In the genomic region with DNA sequence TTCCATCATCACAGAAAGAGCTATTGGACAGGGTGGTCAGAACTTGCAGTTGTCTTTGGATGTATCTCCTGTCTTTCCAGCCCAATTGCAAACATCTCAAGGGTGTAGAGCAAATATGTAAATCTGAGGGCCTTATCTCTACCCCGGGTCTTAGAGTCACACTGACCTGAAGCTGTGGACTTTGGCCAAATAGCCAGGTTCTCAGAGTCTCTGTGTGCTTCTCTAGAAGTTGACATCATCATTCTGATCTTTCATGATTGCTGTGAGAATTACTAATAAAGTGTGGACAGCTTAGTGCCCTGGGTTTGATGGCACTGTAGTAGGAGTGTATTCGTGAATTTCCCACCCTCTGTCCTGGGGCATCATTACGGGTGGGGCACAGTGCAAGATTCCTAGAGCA, we compare ENCODE assay signal across 21 cellular contexts.
DNase-seq lines count a peak whose midpoint lies in the region; FAIRE-seq and TF ChIP-seq lines count a peak whose summit lies in the region.
"Had no signal": no experiment of that assay in that cellular context is flagged by ENCODE, and none has a peak within 500 bp of the region (broad histone marks: within the 10 kb centered on the region; RNA-seq: fewer than 3 reads in every experiment).

No MANE protein-coding gene starts in this region.

- H3K9me3 ChIP-seq in Caco-2 (no peaks in the 10 kb centered on the region), hepatocyte (ENCODE audit: low read depth) (no peaks in the 10 kb centered on the region), small intestine (ENCODE audit: control insufficient read depth, low read depth) (no peaks in the 10 kb centered on the region), uterus (no peaks in the 10 kb centered on the region)
- H3K9me3 ChIP-seq: BLaER1 treated with 17β-estradiol and CSF1 and Interleukin-3, amounts not matched to agents 10 nM and 100 nM had no signal

- intact Hi-C loops in Caco-2 (cut with micrococcal nuclease; ENCODE audit: unreplicated experiment) (loop anchor here (1.0 to 5.0 kb wide), 2 partner anchors 8 to 124 kb away; no protein-coding TSS in a partner anchor), uterus (cut with DNase I; ENCODE audit: low total_unique reads) (no loop called here)
- intact Hi-C loops in activated T-helper 2 cell treated with anti-CD3 and anti-CD28 coated beads, Interferon-gamma antibody, Interleukin-2, Interleukin-4, amounts not matched to agents 10 μg/mL and 5 μg/mL and 100 μg/mL, durations not matched to agents 14 hours and 24 hours and 36 hours (cut with micrococcal nuclease), result no loop called here

- H3K4me1 Mint-ChIP-seq in Caco-2 (ENCODE audit: low read depth, unreplicated experiment), result peaks cover 22% of the 10 kb centered on the region
- no peaks in the 10 kb centered on the region for H3K4me1 Mint-ChIP-seq in activated T-helper 2 cell treated with anti-CD3 and anti-CD28 coated beads, Interferon-gamma antibody, Interleukin-2, Interleukin-4, amounts not matched to agents 10 μg/mL and 5 μg/mL and 100 μg/mL, durations not matched to agents 14 hours and 24 hours and 36 hours (ENCODE audit: low read depth)
- H3K4me1 Mint-ChIP-seq: B cell had no signal

- no peaks in the 10 kb centered on the region for H3K27me3 ChIP-seq in Caco-2 (replicated peaks; ENCODE audit: control insufficient read depth, insufficient read depth, low read length)
- H3K27me3 ChIP-seq in hepatocyte, result no peaks in the 10 kb centered on the region
- no peaks in the 10 kb centered on the region for H3K27me3 ChIP-seq in small intestine (ENCODE audit: control insufficient read depth in 2 of 2, insufficient read depth in 2 of 2, low read length in 2 of 2)
- H3K27me3 ChIP-seq in uterus, result no peaks in the 10 kb centered on the region
- H3K27me3 ChIP-seq: BLaER1 treated with 17β-estradiol and CSF1 and Interleukin-3, amounts not matched to agents 10 nM and 100 nM had no signal

- TF ChIP-seq POLR2A in uterus (IDR thresholded peaks at IDR 0.05), result no peak

- no peak for FAIRE-seq in small intestine (lab: Jason Lieb, UNC)
- FAIRE-seq: D721Med, G401.6, GM12891, GM19239, H54, HTR-8/SVneo had no signal

- H3K27ac Mint-ChIP-seq in Caco-2 (ENCODE audit: unreplicated experiment), result peak overlapping the region; percentile 77
- no peak overlapping the region for H3K27ac Mint-ChIP-seq in activated T-helper 2 cell treated with anti-CD3 and anti-CD28 coated beads, Interferon-gamma antibody, Interleukin-2, Interleukin-4, amounts not matched to agents 10 μg/mL and 5 μg/mL and 100 μg/mL, durations not matched to agents 14 hours and 24 hours and 36 hours
- H3K27ac Mint-ChIP-seq: B cell; CD8-positive, alpha-beta T cell; GM23338; HFFc6 had no signal

- peaks cover 11% of the 10 kb centered on the region for H3K9me3 Mint-ChIP-seq in Caco-2 (ENCODE audit: unreplicated experiment)
- H3K9me3 Mint-ChIP-seq in activated T-helper 2 cell treated with anti-CD3 and anti-CD28 coated beads, Interferon-gamma antibody, Interleukin-2, Interleukin-4, amounts not matched to agents 10 μg/mL and 5 μg/mL and 100 μg/mL, durations not matched to agents 14 hours and 24 hours and 36 hours, result no peaks in the 10 kb centered on the region
- H3K9me3 Mint-ChIP-seq: CD8-positive, alpha-beta T cell; GM23338 had no signal

- H3K27me3 Mint-ChIP-seq in Caco-2 (ENCODE audit: insufficient read depth, unreplicated experiment), result no peaks in the 10 kb centered on the region
- no peaks in the 10 kb centered on the region for H3K27me3 Mint-ChIP-seq in activated T-helper 2 cell treated with anti-CD3 and anti-CD28 coated beads, Interferon-gamma antibody, Interleukin-2, Interleukin-4, amounts not matched to agents 10 μg/mL and 5 μg/mL and 100 μg/mL, durations not matched to agents 14 hours and 24 hours and 36 hours (ENCODE audit: low read depth)

- no peaks in the 10 kb centered on the region for H4K20me1 ChIP-seq in hepatocyte (ENCODE audit: insufficient read depth, poor library complexity, severe bottlenecking)
- H4K20me1 ChIP-seq: BLaER1 treated with 17β-estradiol and CSF1 and Interleukin-3, amounts not matched to agents 10 nM and 100 nM had no signal

- H3K9me2 ChIP-seq in hepatocyte (replicated peaks; ENCODE audit: insufficient read depth), result no peaks in the 10 kb centered on the region

- H3K4me1 ChIP-seq in Caco-2 (peaks cover 28% of the 10 kb centered on the region), hepatocyte (ENCODE audit: insufficient read depth) (no peaks in the 10 kb centered on the region), small intestine (ENCODE audit: control insufficient read depth in 2 of 2, insufficient read depth in 1 of 2, low read depth in 1 of 2, low read length in 1 of 2) (peaks cover 0 to 3% of the 10 kb centered on the region in 2 donors), uterus (peaks cover 0 to 12% of the 10 kb centered on the region in 2 donors)
- H3K4me1 ChIP-seq: BLaER1 treated with 17β-estradiol and CSF1 and Interleukin-3, amounts not matched to agents 10 nM and 100 nM had no signal

- POLR2A ChIA-PET in Caco-2 (lab: Charles Lee), result no interaction called here

- no peak overlapping the region for H2AFZ ChIP-seq in hepatocyte
- H2AFZ ChIP-seq: GM23338 had no signal

- TF ChIP-seq CTCF in Caco-2 (IDR thresholded peaks at IDR 0.05; ENCODE audit: insufficient read depth in 1 of 2, low read depth in 1 of 2, low read length in 1 of 2, severe bottlenecking in 1 of 2, unreplicated experiment in 1 of 2) (no peak), hepatocyte (IDR thresholded peaks at IDR 0.05; ENCODE audit: poor library complexity) (no peak), uterus (IDR thresholded peaks at IDR 0.05) (no peak)

- BruUV-seq in Caco-2 (replicated peaks; lab: Mats Ljungman, UMichigan), result no TSS peak

- H3K36me3 ChIP-seq in Caco-2 (ENCODE audit: control insufficient read depth, insufficient read depth, low read length) (no peaks in the 10 kb centered on the region), hepatocyte (replicated peaks; ENCODE audit: insufficient read depth, low read depth) (no peaks in the 10 kb centered on the region), small intestine (ENCODE audit: control insufficient read depth in 2 of 2, insufficient read depth in 2 of 2, low read length in 2 of 2) (no peaks in the 10 kb centered on the region), uterus (no peaks in the 10 kb centered on the region)
- H3K36me3 ChIP-seq: BLaER1 treated with 17β-estradiol and CSF1 and Interleukin-3, amounts not matched to agents 10 nM and 100 nM had no signal

- no peaks in the 10 kb centered on the region for H3K79me2 ChIP-seq in hepatocyte

- H3K27ac ChIP-seq in hepatocyte (no peak overlapping the region), small intestine (ENCODE audit: low read depth in 1 of 2, low read length in 1 of 2) (no peak overlapping the region), uterus (peak overlapping the region; percentile 73 to 79)
- H3K27ac ChIP-seq: BLaER1 treated with 17β-estradiol and CSF1 and Interleukin-3, amounts not matched to agents 10 nM and 100 nM had no signal

- no peak overlapping the region for H3K4me3 ChIP-seq in Caco-2 (ENCODE audit: low read depth, low read length)
- no peak overlapping the region for H3K4me3 ChIP-seq in hepatocyte
- no peak overlapping the region for H3K4me3 ChIP-seq in small intestine (ENCODE audit: low read depth in 1 of 2, low read length in 2 of 2)
- no peak overlapping the region for H3K4me3 ChIP-seq in uterus
- H3K4me3 ChIP-seq: BLaER1 treated with 17β-estradiol and CSF1 and Interleukin-3, amounts not matched to agents 10 nM and 100 nM; GM23338 had no signal

- WGBS in hepatocyte (ENCODE audit: low lambda C conversion rate, missing lambda C conversion rate), result 61% methylated on average over 3 of the region's 3 CpGs
- WGBS in small intestine, 3 donors, result 44 to 70% (median 60%) methylated on average over 3 of the region's 3 CpGs

- peak; percentile 42 to 54 for DNase-seq in Caco-2
- DNase-seq in hepatocyte (ENCODE audit: low spot score), result peak; percentile 23
- peak; percentile 8 for DNase-seq in small intestine
- DNase-seq in uterus, result no peak
- no peak for DNase-seq in activated T-helper 2 cell treated with anti-CD3 and anti-CD28 coated beads, Interferon-gamma antibody, Interleukin-2, Interleukin-4, amounts not matched to agents 10 μg/mL and 5 μg/mL and 100 μg/mL, durations not matched to agents 14 hours and 24 hours and 36 hours (ENCODE audit: low spot score)
- DNase-seq in RPMI8226, result no peak
- DNase-seq in NCI-H345 treated with DMSO at 0.1 percent for 48 hours (lab: John Stamatoyannopoulos, UW; ENCODE audit: unreplicated experiment), result no peak
- DNase-seq: 8988T; CD8-positive, alpha-beta T cell; COR-L47; HFFc6; IMR-90 had no signal

- no peak overlapping the region for H3K4me2 ChIP-seq in hepatocyte
- H3K4me2 ChIP-seq: BLaER1 treated with 17β-estradiol and CSF1 and Interleukin-3, amounts not matched to agents 10 nM and 100 nM; GM23338 had no signal

- CTCF ChIA-PET in Caco-2 (lab: Charles Lee), result no interaction called here

- no peaks in the 10 kb centered on the region for H3K36me3 Mint-ChIP-seq in Caco-2 (ENCODE audit: insufficient read depth, unreplicated experiment)
- H3K36me3 Mint-ChIP-seq in activated T-helper 2 cell treated with anti-CD3 and anti-CD28 coated beads, Interferon-gamma antibody, Interleukin-2, Interleukin-4, amounts not matched to agents 10 μg/mL and 5 μg/mL and 100 μg/mL, durations not matched to agents 14 hours and 24 hours and 36 hours (ENCODE audit: low read depth), result no peaks in the 10 kb centered on the region
- H3K36me3 Mint-ChIP-seq: CD8-positive, alpha-beta T cell had no signal

- H3K4me3 Mint-ChIP-seq in Caco-2 (ENCODE audit: unreplicated experiment), result peak overlapping the region; percentile 17
- no peak overlapping the region for H3K4me3 Mint-ChIP-seq in activated T-helper 2 cell treated with anti-CD3 and anti-CD28 coated beads, Interferon-gamma antibody, Interleukin-2, Interleukin-4, amounts not matched to agents 10 μg/mL and 5 μg/mL and 100 μg/mL, durations not matched to agents 14 hours and 24 hours and 36 hours (ENCODE audit: low read depth)
- H3K4me3 Mint-ChIP-seq: B cell; CD8-positive, alpha-beta T cell; GM23338; HFFc6 had no signal

Comparison
In these comparisons a context has a peak if more than half of its experiments do, and no peak if none do; other contexts are left out.
1. DNase-seq: peak in Caco-2 (2 of 2), hepatocyte (single experiment) and small intestine (single experiment); none in uterus (0 of 2), activated T-helper 2 cell treated with anti-CD3 and anti-CD28 coated beads, Interferon-gamma antibody, Interleukin-2, Interleukin-4, amounts not matched to agents 10 μg/mL and 5 μg/mL and 100 μg/mL, durations not matched to agents 14 hours and 24 hours and 36 hours (single experiment), RPMI8226 (single experiment) and NCI-H345 treated with DMSO at 0.1 percent for 48 hours (single experiment).
2. H3K27ac ChIP-seq: peak in uterus (2 of 2); none in hepatocyte (single experiment) and small intestine (0 of 2).